Comparison of ENCODE assay signal across 1 cellular context in genomic region chr1:235408503-235408960, GRCh38.
TF ChIP-seq lines count a peak whose summit lies in the region.

No MANE protein-coding gene starts in this region.

TF ChIP-seq in HepG2, 621 proteins besides CTCF, POLR2A, EP300 and RAD21 (continued from another document and continues in another):
- TF ChIP-seq ZNF276 (CRISPR knock-in tag; IDR thresholded peaks at IDR 0.05; ENCODE audit: low read depth) (no peak), ZNF224 (CRISPR knock-in tag; IDR thresholded peaks at IDR 0.05) (no peak), TEAD3 (CRISPR knock-in tag; optimal IDR thresholded peaks at IDR 0.05; ENCODE audit: borderline replicate concordance) (peak; percentile 67), ZSCAN21 (CRISPR knock-in tag; IDR thresholded peaks at IDR 0.05; ENCODE audit: borderline replicate concordance) (0 out of 2 replicates have a peak, but pooled peaks have one; percentile 24), FOXP1 (IDR thresholded peaks at IDR 0.05) (no peak), FOXP1 (CRISPR knock-in tag; IDR thresholded peaks at IDR 0.05) (peak; percentile 89), ZNF460 (CRISPR knock-in tag; IDR thresholded peaks at IDR 0.05; ENCODE audit: borderline replicate concordance) (peak; percentile 38; the same call in 1 of the 2 replicates), IKZF4 (CRISPR knock-in tag; IDR thresholded peaks at IDR 0.05; ENCODE audit: borderline replicate concordance, low read depth, not compliant biosample characterization) (no peak), SMAD3 (CRISPR knock-in tag; IDR thresholded peaks at IDR 0.05) (peak; percentile 79; the same call in 1 of the 2 replicates), MAFF (IDR thresholded peaks at IDR 0.05; ENCODE audit: low read depth, low read length) (peak; percentile 27; the same call in 1 of the 2 replicates), ZGPAT (CRISPR knock-in tag; IDR thresholded peaks at IDR 0.05) (no peak), BCL6 (CRISPR knock-in tag; IDR thresholded peaks at IDR 0.05) (peak; percentile 83), ZNF891 (CRISPR knock-in tag; IDR thresholded peaks at IDR 0.05) (no peak), SIX1 (CRISPR knock-in tag; IDR thresholded peaks at IDR 0.05; ENCODE audit: borderline replicate concordance) (no peak), NFIC (IDR thresholded peaks at IDR 0.05; ENCODE audit: low read length) (peak; percentile 74), TCF7 (IDR thresholded peaks at IDR 0.05; ENCODE audit: low read depth) (peak; percentile 62; the same call in 1 of the 2 replicates), RBFOX2 (IDR thresholded peaks at IDR 0.05; ENCODE audit: low read depth, low read length) (peak; percentile 44; the same call in 1 of the 2 replicates), THRA (CRISPR knock-in tag; IDR thresholded peaks at IDR 0.05; ENCODE audit: borderline replicate concordance) (no peak; the same call in 1 of the 2 replicates), PHF8 (CRISPR knock-in tag; IDR thresholded peaks at IDR 0.05) (no peak), CREB3 (CRISPR knock-in tag; IDR thresholded peaks at IDR 0.05) (no peak), NRL (CRISPR knock-in tag; IDR thresholded peaks at IDR 0.05; ENCODE audit: borderline replicate concordance) (no peak), PRDM4 (CRISPR knock-in tag; IDR thresholded peaks at IDR 0.05; ENCODE audit: borderline replicate concordance) (no peak), DBP (CRISPR knock-in tag; IDR thresholded peaks at IDR 0.05; ENCODE audit: not compliant biosample characterization) (no peak), ZNF234 (CRISPR knock-in tag; conservative IDR thresholded peaks at IDR 0.05) (no peak), JUNB (CRISPR knock-in tag; IDR thresholded peaks at IDR 0.05; ENCODE audit: borderline replicate concordance) (no peak), TAF1 (CRISPR knock-in tag; IDR thresholded peaks at IDR 0.05) (no peak; the same call in 1 of the 2 replicates), ZSCAN20 (CRISPR knock-in tag; IDR thresholded peaks at IDR 0.05; ENCODE audit: borderline replicate concordance) (no peak), ZNF468 (CRISPR knock-in tag; IDR thresholded peaks at IDR 0.05) (no peak), PRDM10 (CRISPR knock-in tag; IDR thresholded peaks at IDR 0.05; ENCODE audit: low read depth) (no peak), KLF16 (CRISPR knock-in tag; IDR thresholded peaks at IDR 0.05) (0 out of 4 replicates have a peak, but pooled peaks of 1 of the 2 experiments have one; percentile 24), PITX1 (CRISPR knock-in tag; IDR thresholded peaks at IDR 0.05) (peak; percentile 61; the same call in 1 of the 2 replicates), MXD3 (CRISPR knock-in tag; IDR thresholded peaks at IDR 0.05) (no peak), SALL1 (CRISPR knock-in tag; IDR thresholded peaks at IDR 0.05) (peak; percentile 65; the same call in 1 of the 2 replicates), E2F1 (CRISPR knock-in tag; IDR thresholded peaks at IDR 0.05) (0 out of 2 replicates have a peak, but pooled peaks have one; percentile 8), NAIF1 (CRISPR knock-in tag; IDR thresholded peaks at IDR 0.05; ENCODE audit: borderline replicate concordance) (no peak), FOXA1 (IDR thresholded peaks at IDR 0.05) (no peak), FOXA1 (CRISPR knock-in tag; IDR thresholded peaks at IDR 0.05) (peak; percentile 55), RFXANK (CRISPR knock-in tag; IDR thresholded peaks at IDR 0.05) (no peak), RARA (CRISPR knock-in tag; IDR thresholded peaks at IDR 0.05) (peak; percentile 63)
